Comparison of ENCODE assay signal across 14 cellular contexts in genomic region chr3:43692971-43693370, GRCh38. TPM values are rescaled to one million over a fixed set of nuclear protein-coding genes. Genes with fewer than 3 reads are reported as not detected.
DNase-seq lines count a peak whose midpoint lies in the region; ATAC-seq and TF ChIP-seq lines count a peak whose summit lies in the region.
"Had no signal": no experiment of that assay in that cellular context is flagged by ENCODE, and none has a peak within 500 bp of the region (broad histone marks: within the 10 kb centered on the region; RNA-seq: fewer than 3 reads in every experiment).

No MANE protein-coding gene starts in this region.

- WGBS in thymus = 97% methylated on average over 2 of the region's 2 CpGs

- CTCF ChIA-PET in activated CD4-positive, alpha-beta T cell treated with anti-CD3 and anti-CD28 coated beads, Interleukin-2, amount 10 ng/mL, durations not matched to agents 7 days and 5 days (lab: Charles Lee) = interaction anchor here (0.6 kb wide), 1 partner anchor 87 kb away, joined by 3 read pairs; no protein-coding TSS in a partner anchor
- CTCF ChIA-PET in activated CD8-positive, alpha-beta T cell treated with anti-CD3 and anti-CD28 coated beads for 36 hours (lab: Charles Lee) = no interaction called here

- peak overlapping the region; percentile 66 for H3K27ac ChIP-seq in RWPE2 (ENCODE audit: poor library complexity, severe bottlenecking)
- peak overlapping the region; percentile 1 for H3K27ac ChIP-seq in thymus (ENCODE audit: low read depth)
- H3K27ac ChIP-seq: ascending aorta, SJSA1 had no signal

- H3K27me3 Mint-ChIP-seq in activated CD4-positive, alpha-beta T cell treated with anti-CD3 and anti-CD28 coated beads, Interleukin-2, amount 10 ng/mL, durations not matched to agents 7 days and 5 days = peaks cover 8% of the 10 kb centered on the region
- H3K27me3 Mint-ChIP-seq in activated CD8-positive, alpha-beta T cell treated with anti-CD3 and anti-CD28 coated beads for 36 hours = no peaks in the 10 kb centered on the region

- no peak for ATAC-seq in RWPE2 (ENCODE audit: low read depth)
- ATAC-seq in activated CD8-positive, alpha-beta T cell treated with anti-CD3 and anti-CD28 coated beads for 36 hours = no peak
- no peak for ATAC-seq in HG03280 (IDR thresholded peaks at IDR 0.05; ENCODE audit: unreplicated experiment)
- ATAC-seq: left ventricle myocardium superior had no signal

- peaks cover 40% of the 10 kb centered on the region for H3K4me1 Mint-ChIP-seq in activated CD4-positive, alpha-beta T cell treated with anti-CD3 and anti-CD28 coated beads, Interleukin-2, amount 10 ng/mL, durations not matched to agents 7 days and 5 days
- peaks cover 28% of the 10 kb centered on the region for H3K4me1 Mint-ChIP-seq in activated CD8-positive, alpha-beta T cell treated with anti-CD3 and anti-CD28 coated beads for 36 hours (ENCODE audit: low read depth)

- H3K4me1 ChIP-seq in RWPE2 (ENCODE audit: insufficient read depth, poor library complexity, severe bottlenecking) = peaks cover 53% of the 10 kb centered on the region
- H3K4me1 ChIP-seq in thymus (ENCODE audit: control insufficient read depth, insufficient read depth, low read length) = peaks cover 13% of the 10 kb centered on the region

- TF ChIP-seq CTCF in RWPE2 (IDR thresholded peaks at IDR 0.05; ENCODE audit: poor library complexity, severe bottlenecking) = no peak
- TF ChIP-seq CTCF in fibroblast of the aortic adventitia (IDR thresholded peaks at IDR 0.05; ENCODE audit: insufficient read depth, low read length) = no peak
- TF ChIP-seq CTCF in activated CD8-positive, alpha-beta T cell treated with anti-CD3 and anti-CD28 coated beads for 36 hours (IDR thresholded peaks at IDR 0.05) = no peak

- no peaks in the 10 kb centered on the region for H3K36me3 ChIP-seq in RWPE2 (ENCODE audit: low read depth)
- no peaks in the 10 kb centered on the region for H3K36me3 ChIP-seq in thymus (ENCODE audit: control insufficient read depth, insufficient read depth)
- H3K36me3 ChIP-seq: ascending aorta had no signal

- peaks cover 3% of the 10 kb centered on the region for H3K36me3 Mint-ChIP-seq in activated CD4-positive, alpha-beta T cell treated with anti-CD3 and anti-CD28 coated beads, Interleukin-2, amount 10 ng/mL, durations not matched to agents 7 days and 5 days (ENCODE audit: low read depth)
- H3K36me3 Mint-ChIP-seq in activated CD8-positive, alpha-beta T cell treated with anti-CD3 and anti-CD28 coated beads for 36 hours (ENCODE audit: low read depth) = no peaks in the 10 kb centered on the region

- POLR2A ChIA-PET in activated CD4-positive, alpha-beta T cell treated with anti-CD3 and anti-CD28 coated beads, Interleukin-2, amount 10 ng/mL, durations not matched to agents 7 days and 5 days (lab: Charles Lee) = interaction anchor here (0.6 kb wide), 1 partner anchor 180 kb away, joined by 4 read pairs; no protein-coding TSS in a partner anchor
- POLR2A ChIA-PET in activated CD8-positive, alpha-beta T cell treated with anti-CD3 and anti-CD28 coated beads for 36 hours (lab: Charles Lee) = interaction anchor here (0.9 kb wide), 1 partner anchor 170 kb away, joined by 3 read pairs; no protein-coding TSS in a partner anchor

- no peak for DNase-seq in activated CD4-positive, alpha-beta T cell treated with anti-CD3 and anti-CD28 coated beads, Interleukin-2, amount 10 ng/mL, durations not matched to agents 7 days and 5 days
- DNase-seq in activated CD4-positive, alpha-beta T cell treated with anti-CD3 and anti-CD28 coated beads for 1 hour = no peak
- DNase-seq in RWPE2 (ENCODE audit: low spot score) (no peak), fibroblast of the aortic adventitia (ENCODE audit: low read depth) (peak; percentile 19), NOMO-1 treated with DMSO at 0.1 percent for 48 hours (lab: John Stamatoyannopoulos, UW; ENCODE audit: unreplicated experiment) (no peak)
- DNase-seq in activated CD8-positive, alpha-beta T cell treated with anti-CD3 and anti-CD28 coated beads for 36 hours = no peak
- DNase-seq: DMS79 treated with DMSO at 0.1 percent for 48 hours, left ventricle myocardium superior, NCI-H1105, NCI-H69 had no signal

- no peak overlapping the region for H3K27ac Mint-ChIP-seq in activated CD4-positive, alpha-beta T cell treated with anti-CD3 and anti-CD28 coated beads, Interleukin-2, amount 10 ng/mL, durations not matched to agents 7 days and 5 days
- H3K27ac Mint-ChIP-seq in activated CD8-positive, alpha-beta T cell treated with anti-CD3 and anti-CD28 coated beads for 36 hours = no peak overlapping the region

- H3K4me3 Mint-ChIP-seq in activated CD4-positive, alpha-beta T cell treated with anti-CD3 and anti-CD28 coated beads, Interleukin-2, amount 10 ng/mL, durations not matched to agents 7 days and 5 days = peak overlapping the region; percentile 40
- H3K4me3 Mint-ChIP-seq in activated CD8-positive, alpha-beta T cell treated with anti-CD3 and anti-CD28 coated beads for 36 hours = no peak overlapping the region

- no peaks in the 10 kb centered on the region for H3K9me3 Mint-ChIP-seq in activated CD4-positive, alpha-beta T cell treated with anti-CD3 and anti-CD28 coated beads, Interleukin-2, amount 10 ng/mL, durations not matched to agents 7 days and 5 days
- H3K9me3 Mint-ChIP-seq in activated CD8-positive, alpha-beta T cell treated with anti-CD3 and anti-CD28 coated beads for 36 hours = no peaks in the 10 kb centered on the region

- intact Hi-C loops in activated CD8-positive, alpha-beta T cell treated with anti-CD3 and anti-CD28 coated beads for 36 hours (cut with micrococcal nuclease) = no loop called here

- no peak overlapping the region for H3K4me3 ChIP-seq in RWPE2 (ENCODE audit: severe bottlenecking)
- no peak overlapping the region for H3K4me3 ChIP-seq in fibroblast of the aortic adventitia (ENCODE audit: low read depth, low read length)
- no peak overlapping the region for H3K4me3 ChIP-seq in thymus (ENCODE audit: low read length)
- H3K4me3 ChIP-seq: SJSA1 had no signal

- H3K27me3 ChIP-seq in RWPE2 (ENCODE audit: insufficient read depth, poor library complexity, severe bottlenecking) = no peaks in the 10 kb centered on the region
- H3K27me3 ChIP-seq in thymus (ENCODE audit: control insufficient read depth, insufficient read depth) = no peaks in the 10 kb centered on the region
- H3K27me3 ChIP-seq: ascending aorta, SJSA1 had no signal

- no peaks in the 10 kb centered on the region for H3K9me3 ChIP-seq in RWPE2 (ENCODE audit: severe bottlenecking)
- no peaks in the 10 kb centered on the region for H3K9me3 ChIP-seq in thymus (ENCODE audit: control insufficient read depth)
- H3K9me3 ChIP-seq: ascending aorta, SJSA1 had no signal

RNA-seq across cellular contexts. Expression of gene ABHD5, which starts 2.2 kb away (rescaled TPM):
- 10 to 100 TPM; 13.0 to 13.9 TPM for total RNA-seq in activated CD4-positive, alpha-beta T cell treated with anti-CD3 and anti-CD28 coated beads, Interleukin-2, amount 10 ng/mL, durations not matched to agents 7 days and 5 days
- total RNA-seq in fibroblast of the aortic adventitia (ENCODE audit: low replicate concordance) = 15.5 and 27.4 TPM in 2 replicates
- 17.9 TPM for polyA plus RNA-seq in thymus
- 1 to 10 TPM; 7.8 to 8.4 TPM for total RNA-seq in activated CD8-positive, alpha-beta T cell treated with anti-CD3 and anti-CD28 coated beads for 36 hours
